ENCODE assay signal across 8 cellular contexts in genomic region chr17:74759941-74760340, GRCh38. TPM values are rescaled to one million over a fixed set of nuclear protein-coding genes. Genes with fewer than 3 reads are reported as not detected.
A peak's percentile ranks its signal among the peaks of the same experiment; 100 is the strongest.
DNase-seq lines count a peak whose midpoint lies in the region; ATAC-seq, FAIRE-seq and TF ChIP-seq lines count a peak whose summit lies in the region.
"Had no signal": no experiment of that assay in that cellular context is flagged by ENCODE, and none has a peak within 500 bp of the region (broad histone marks: within the 10 kb centered on the region; RNA-seq: fewer than 3 reads in every experiment).

No MANE protein-coding gene starts in this region.

- H3K4me1 ChIP-seq in HCT116 (ENCODE audit: control insufficient read depth in 1 of 2, insufficient read depth in 2 of 2, low read length in 2 of 2) (peaks cover 46 to 54% of the 10 kb centered on the region in 2 experiments), NT2/D1 (ENCODE audit: insufficient read depth, insufficient read length) (peaks cover 59% of the 10 kb centered on the region), H1 (replicated peaks in 1 of 4; ENCODE audit: control insufficient read depth in 3 of 4, insufficient read depth in 4 of 4, low read length in 3 of 4) (peaks cover 10 to 70% (median 52%) of the 10 kb centered on the region in 4 experiments), pancreas (peaks cover 41 to 65% (median 49%) of the 10 kb centered on the region in 3 donors)

- no peak overlapping the region for H3K56ac ChIP-seq in H1 (replicated peaks; ENCODE audit: insufficient read length, low read depth, low read length)

- H3K79me2 ChIP-seq in HCT116 (ENCODE audit: insufficient read depth, low read length) = peaks cover 62% of the 10 kb centered on the region
- peaks cover 0 to 62% of the 10 kb centered on the region in 2 experiments; a peak in 2 of 4 replicates for H3K79me2 ChIP-seq in H1 (ENCODE audit: control insufficient read depth in 1 of 2, insufficient read depth in 2 of 2, low read length in 2 of 2)

- no peak for DNase-seq in HCT116 (ENCODE audit: low read depth, low spot score)
- no peak for DNase-seq in NT2/D1 (ENCODE audit: low read depth, low spot score)
- DNase-seq in H1 (ENCODE audit: low read depth in 1 of 2, low spot score in 2 of 2) = no peak
- DNase-seq in pancreas = peak in 4 of 6 donors; percentile 64 to 83 (median 69)
- DNase-seq in HTR-8/SVneo (ENCODE audit: insufficient read length, low spot score) = no peak

- RAD21 ChIA-PET in HCT116 (lab: Charles Lee; ENCODE audit: low non-redundant PET in 1 of 2, low total read pairs in 2 of 2, uncharacterized antibody in 2 of 2, unreplicated experiment in 2 of 2) = no interaction called here

- no peak overlapping the region for H3K14ac ChIP-seq in H1 (ENCODE audit: insufficient read length)

- BruUV-seq in HCT116 (replicated peaks; lab: Mats Ljungman, UMichigan) = no TSS peak

- peak overlapping the region; percentile 85 for H4K5ac ChIP-seq in H1 (ENCODE audit: insufficient read length, low read depth, low read length)

- intact Hi-C loops in HCT116 (cut with micrococcal nuclease) (no loop called here), pancreas (cut with DNase I) (no loop called here)

- POLR2A ChIA-PET in HCT116 (lab: Charles Lee) = interaction anchor here (1.2 to 3.9 kb wide), 4 partner anchors 10 to 16 kb away, joined by 4 to 18 read pairs (median 6); partner anchors contain the start of gene NAT9
- POLR2A ChIA-PET in H1 (lab: Charles Lee; ENCODE audit: partially characterized antibody) = interaction anchor here (0.9 to 6.5 kb wide), 6 partner anchors 9 to 19 kb away, joined by 3 to 70 read pairs (median 12); partner anchors contain the start of genes NAT9 and NHERF1

- peak overlapping the region; percentile 24; the same call in 1 of the 2 replicates for H2BK15ac ChIP-seq in H1 (ENCODE audit: low read length)

- TF ChIP-seq RAD21 in HCT116 (IDR thresholded peaks at IDR 0.05; ENCODE audit: low read depth) (no peak), H1 (IDR thresholded peaks at IDR 0.05 in 1 of 2, conservative IDR thresholded peaks at IDR 0.05 in 1 of 2; ENCODE audit: low read depth in 2 of 2, low read length in 2 of 2) (no peak)

- FAIRE-seq in H1 (lab: Jason Lieb, UNC) (no peak), pancreas (lab: Jason Lieb, UNC) (no peak), HTR-8/SVneo (lab: Jason Lieb, UNC) (no peak)
- FAIRE-seq: islet of Langerhans had no signal

- peak overlapping the region; percentile 3; the same call in 1 of the 2 replicates for H3K9ac ChIP-seq in HCT116 (ENCODE audit: low read length)
- H3K9ac ChIP-seq in NT2/D1 (ENCODE audit: insufficient read length, low read depth) = peak overlapping the region; percentile 77
- peak overlapping the region in 2 of 4 experiments; percentile 29 to 34; a peak in 4 of 7 replicates for H3K9ac ChIP-seq in H1 (replicated peaks in 1 of 4; ENCODE audit: extremely low read depth in 1 of 4, low read depth in 3 of 4, low read length in 3 of 4)

- no peak for TF ChIP-seq POLR2A in HCT116 (IDR thresholded peaks at IDR 0.05; ENCODE audit: borderline replicate concordance, extremely low read depth, insufficient read depth, insufficient read length)
- no peak for TF ChIP-seq POLR2A in H1 (IDR thresholded peaks at IDR 0.05; ENCODE audit: control extremely low read depth in 1 of 2, low read depth in 2 of 2, low read length in 2 of 2)

- TF ChIP-seq EP300 in H1 (IDR thresholded peaks at IDR 0.05; ENCODE audit: borderline replicate concordance in 1 of 2, low read depth in 2 of 2, low read length in 2 of 2) = no peak

- peak overlapping the region; percentile 63 for H3K4ac ChIP-seq in H1 (replicated peaks; ENCODE audit: insufficient read length, low read depth, low read length)

- H4K20me1 ChIP-seq in HCT116 (ENCODE audit: insufficient read depth) (no peaks in the 10 kb centered on the region; the same call in 1 of the 2 replicates), H1 (replicated peaks in 1 of 2; ENCODE audit: control insufficient read depth in 1 of 2, insufficient read depth in 2 of 2, low read length in 2 of 2) (peaks cover 3 to 16% of the 10 kb centered on the region in 2 experiments)

- H3K9me2 ChIP-seq in HCT116 (ENCODE audit: insufficient read depth) = no peaks in the 10 kb centered on the region

- H3K9me3 ChIP-seq in HCT116 (ENCODE audit: control insufficient read depth in 1 of 2, insufficient read depth in 1 of 2, low read depth in 1 of 2, low read length in 2 of 2) (no peaks in the 10 kb centered on the region), NT2/D1 (ENCODE audit: insufficient read depth, low read length) (no peaks in the 10 kb centered on the region), H1 (ENCODE audit: insufficient read depth in 2 of 2, low read depth in 1 of 2, low read length in 1 of 2) (no peaks in the 10 kb centered on the region), pancreas (no peaks in the 10 kb centered on the region)

- no peak overlapping the region for H2BK120ac ChIP-seq in H1 (replicated peaks; ENCODE audit: low read depth, low read length)

- ATAC-seq in HCT116 = no peak
- peak; percentile 46 to 75 (median 54) for ATAC-seq in pancreas
- ATAC-seq in GM21381 (IDR thresholded peaks at IDR 0.05; ENCODE audit: unreplicated experiment) = no peak
- no peak for ATAC-seq in GM21529 (IDR thresholded peaks at IDR 0.05; ENCODE audit: unreplicated experiment)

- peaks cover 26% of the 10 kb centered on the region for H3K79me1 ChIP-seq in H1 (ENCODE audit: low read depth, low read length)

- H2AK5ac ChIP-seq in H1 (ENCODE audit: low read depth, low read length) = no peak overlapping the region; the same call in 1 of the 2 replicates

- H2AFZ ChIP-seq in HCT116 (ENCODE audit: low read depth, low read length, poor library complexity, severe bottlenecking) (no peak overlapping the region), H1 (ENCODE audit: low read length) (no peak overlapping the region)

- no peak overlapping the region for H3K23ac ChIP-seq in H1 (ENCODE audit: insufficient read length)

- H3K36me3 ChIP-seq in HCT116 (ENCODE audit: control insufficient read depth in 1 of 2, insufficient read depth in 2 of 2, low read length in 2 of 2) (peaks cover 0 to 2% of the 10 kb centered on the region in 2 experiments; a peak in 1 of 4 replicates), NT2/D1 (ENCODE audit: insufficient read depth, insufficient read length, low read length) (peaks cover 17% of the 10 kb centered on the region), H1 (ENCODE audit: control insufficient read depth in 2 of 4, insufficient read depth in 4 of 4, low read length in 3 of 4) (peaks cover 0 to 4% (median 0%) of the 10 kb centered on the region in 4 experiments; a peak in 1 of 8 replicates), pancreas (peaks cover 0 to 5% (median 0%) of the 10 kb centered on the region in 3 donors)

- peak overlapping the region; percentile 93 for H4K91ac ChIP-seq in H1 (replicated peaks; ENCODE audit: insufficient read length, low read length)

- peak overlapping the region; percentile 73 for H2BK5ac ChIP-seq in H1 (ENCODE audit: low read depth, low read length)

- peak overlapping the region; percentile 85 for H3K4me2 ChIP-seq in HCT116 (ENCODE audit: low read length)
- H3K4me2 ChIP-seq in H1 (ENCODE audit: insufficient read depth in 1 of 2, low read depth in 2 of 2, low read length in 2 of 2) = peak overlapping the region; percentile 46 to 59

- no peak for TF ChIP-seq CTCF in HCT116 (IDR thresholded peaks at IDR 0.05 in 2 of 3, conservative IDR thresholded peaks at IDR 0.05 in 1 of 3; ENCODE audit: borderline replicate concordance in 1 of 3, insufficient read depth in 1 of 3, low read depth in 2 of 3, low read length in 2 of 3)
- no peak for TF ChIP-seq CTCF in H1 (IDR thresholded peaks at IDR 0.05; ENCODE audit: control extremely low read depth in 1 of 3, insufficient read depth in 1 of 3, low read depth in 1 of 3, low read length in 3 of 3)
- no peak for TF ChIP-seq CTCF in pancreas (IDR thresholded peaks at IDR 0.05)

- H3K27me3 ChIP-seq in HCT116 (ENCODE audit: insufficient read depth, low read length) (no peaks in the 10 kb centered on the region), NT2/D1 (ENCODE audit: insufficient read depth, insufficient read length) (no peaks in the 10 kb centered on the region), H1 (replicated peaks in 1 of 4; ENCODE audit: control insufficient read depth in 3 of 4, extremely low read depth in 1 of 4, insufficient read depth in 3 of 4, low read length in 3 of 4) (no peaks in the 10 kb centered on the region), pancreas (no peaks in the 10 kb centered on the region)

- no peak overlapping the region for H3K4me3 ChIP-seq in HCT116 (replicated peaks in 1 of 2; ENCODE audit: low read depth in 1 of 2, low read length in 2 of 2)
- H3K4me3 ChIP-seq in NT2/D1 (ENCODE audit: insufficient read length, low read depth) = no peak overlapping the region
- peak overlapping the region in 1 of 4 experiments; percentile 36; a peak in 2 of 8 replicates for H3K4me3 ChIP-seq in H1 (ENCODE audit: extremely low read depth in 1 of 4, insufficient read depth in 2 of 4, low read depth in 3 of 4, low read length in 4 of 4)
- no peak overlapping the region for H3K4me3 ChIP-seq in pancreas

- 46% methylated on average over 10 of the region's 10 CpGs; no CpG with 5 or more reads in 1 of the 2 experiments for WGBS in H1 (ENCODE audit: extremely low coverage in 1 of 2, insufficient coverage in 1 of 2, insufficient read length in 1 of 2, insufficient replicate concordance in 2 of 2, low coverage in 1 of 2, low lambda C conversion rate in 2 of 2, missing lambda C conversion rate in 1 of 2), 2 experiments
- WGBS in pancreas, 2 donors = 15 to 29% methylated on average over 10 of the region's 10 CpGs

- H3K27ac ChIP-seq in HCT116 (ENCODE audit: low read depth, low read length) = peak overlapping the region; percentile 1; the same call in 1 of the 2 replicates
- peak overlapping the region; percentile 70 for H3K27ac ChIP-seq in H1 (ENCODE audit: low read depth, low read length)
- H3K27ac ChIP-seq in pancreas = peak overlapping the region; percentile 40 to 82 (median 66)

- H3K18ac ChIP-seq in H1 (ENCODE audit: extremely low read depth, low read length) = peak overlapping the region; percentile 93

- CTCF ChIA-PET in HCT116 (lab: Charles Lee) (interaction anchor here (0.7 to 4.1 kb wide), 5 partner anchors 10 to 103 kb away, joined by 3 to 20 read pairs (median 3); no protein-coding TSS in a partner anchor), H1 (lab: Charles Lee; ENCODE audit: partially characterized antibody) (interaction anchor here (1.2 to 15.7 kb wide), 6 partner anchors 10 to 31 kb away, joined by 3 to 231 read pairs (median 49); partner anchors contain the start of genes NAT9 and RAB37)

- 0 out of 2 replicates have a peak overlapping the region, but pooled peaks have one; percentile 68 for H2BK12ac ChIP-seq in H1 (ENCODE audit: low read depth, low read length)

- H3K23me2 ChIP-seq in H1 (ENCODE audit: low read depth, low read length) = no peaks in the 10 kb centered on the region

- peak overlapping the region; percentile 41; the same call in 1 of the 2 replicates for H4K8ac ChIP-seq in H1 (ENCODE audit: extremely low read depth, insufficient read depth, low read length)

- no peak overlapping the region for H2BK20ac ChIP-seq in H1 (ENCODE audit: low read length)

RNA-seq across cellular contexts. Expression of gene NHERF1, which starts 11.5 kb away (rescaled TPM):
- total RNA-seq in HCT116 (2021; ENCODE audit: unreplicated experiment) (129 TPM), pancreas (10 to 100 TPM; 40.1 to 78.5 (median 55.9) TPM)
- 71.3 and 81.9 TPM in 2 replicates for polyA plus RNA-seq in HCT116 (2012)
- 91.3 and 92.9 TPM in 2 replicates for total RNA-seq in H1 (2021; fragmentation: NEBNext Ultra II Directional; extraction: Animal tissue kit (Norgen Biotek cat#: 25700))
- polyA plus RNA-seq in H1 (2011; rRNA removed) (99.2 and 140 TPM in 2 replicates), pancreas (10 to 100 TPM; 48.9 to 91.9 TPM)
- 107 TPM for polyA plus RNA-seq in H1 (2011; cell fraction: cytosol; rRNA removed)
- polyA plus RNA-seq in H1 (2011; cell fraction: nucleus; rRNA removed) = 85.0 TPM
- polyA plus RNA-seq in H1 (2012, experiment 1 of 2) = 74.7 to 102 TPM (median 92.8 TPM) in 4 replicates
- 128 TPM for polyA plus RNA-seq in H1 (2012, experiment 2 of 2)
- polyA plus RNA-seq in H1 (2013, experiment 1 of 2) = 121 TPM
- 130 TPM for polyA plus RNA-seq in H1 (2013, experiment 2 of 2)
- 57.8 and 78.7 TPM in 2 replicates for polyA minus RNA-seq in H1 (2011; rRNA and poly(A)+ RNA removed)
- 43.7 TPM for polyA minus RNA-seq in H1 (2011; cell fraction: cytosol; rRNA and poly(A)+ RNA removed)
- 26.3 TPM for polyA minus RNA-seq in H1 (2011; cell fraction: nucleus; rRNA and poly(A)+ RNA removed)

RNA-seq across cellular contexts. Expression of gene NAT9, which starts 16.2 kb away (rescaled TPM):
- total RNA-seq in HCT116 (2021; ENCODE audit: unreplicated experiment) (88.7 TPM), pancreas (10 to 100 TPM; 14.4 to 27.6 (median 22.4) TPM)
- polyA plus RNA-seq in HCT116 (2012) = 67.7 and 68.5 TPM in 2 replicates
- 40.6 and 42.7 TPM in 2 replicates for total RNA-seq in H1 (2021; fragmentation: NEBNext Ultra II Directional; extraction: Animal tissue kit (Norgen Biotek cat#: 25700))
- polyA plus RNA-seq in H1 (2011; rRNA removed) (32.3 and 42.4 TPM in 2 replicates), pancreas (10 to 100 TPM; 38.3 to 38.5 TPM)
- 67.6 TPM for polyA plus RNA-seq in H1 (2011; cell fraction: cytosol; rRNA removed)
- polyA plus RNA-seq in H1 (2011; cell fraction: nucleus; rRNA removed) = 198 TPM
- polyA plus RNA-seq in H1 (2012, experiment 1 of 2) = 49.1 to 72.7 TPM (median 58.9 TPM) in 4 replicates
- polyA plus RNA-seq in H1 (2012, experiment 2 of 2) = 32.4 TPM
- polyA plus RNA-seq in H1 (2013, experiment 1 of 2) = 28.5 TPM
- 24.6 TPM for polyA plus RNA-seq in H1 (2013, experiment 2 of 2)
- polyA minus RNA-seq in H1 (2011; rRNA and poly(A)+ RNA removed) = 39.6 and 41.7 TPM in 2 replicates
- 18.8 TPM for polyA minus RNA-seq in H1 (2011; cell fraction: cytosol; rRNA and poly(A)+ RNA removed)
- 50.9 TPM for polyA minus RNA-seq in H1 (2011; cell fraction: nucleus; rRNA and poly(A)+ RNA removed)

RNA-seq across cellular contexts. Expression of gene RAB37, which starts 22.9 kb away (rescaled TPM):
- total RNA-seq in HCT116 (2021; ENCODE audit: unreplicated experiment) (8.2 TPM), pancreas (1 to 10 TPM in 3 of 6 donors, under 1 TPM in 3; 0.79 to 1.8 (median 1.2) TPM)
- 10.4 and 11.7 TPM in 2 replicates for polyA plus RNA-seq in HCT116 (2012)
- 5.2 and 5.5 TPM in 2 replicates for total RNA-seq in H1 (2021; fragmentation: NEBNext Ultra II Directional; extraction: Animal tissue kit (Norgen Biotek cat#: 25700))
- polyA plus RNA-seq in H1 (2011; rRNA removed) (6.1 and 6.6 TPM in 2 replicates), pancreas (1 to 10 TPM; 1.3 to 3.1 TPM)
- polyA plus RNA-seq in H1 (2011; cell fraction: cytosol; rRNA removed) = 9.7 TPM
- polyA plus RNA-seq in H1 (2011; cell fraction: nucleus; rRNA removed) = 13.3 TPM
- 5.0 to 7.8 TPM (median 6.5 TPM) in 4 replicates for polyA plus RNA-seq in H1 (2012, experiment 1 of 2)
- polyA plus RNA-seq in H1 (2012, experiment 2 of 2) = 4.2 TPM
- polyA plus RNA-seq in H1 (2013, experiment 1 of 2) = 6.1 TPM
- polyA plus RNA-seq in H1 (2013, experiment 2 of 2) = 5.8 TPM
- 4.4 and 12.4 TPM in 2 replicates for polyA minus RNA-seq in H1 (2011; rRNA and poly(A)+ RNA removed)
- 7.9 TPM for polyA minus RNA-seq in H1 (2011; cell fraction: cytosol; rRNA and poly(A)+ RNA removed)
- polyA minus RNA-seq in H1 (2011; cell fraction: nucleus; rRNA and poly(A)+ RNA removed) = 2.7 TPM

RNA-seq across cellular contexts. Expression of gene CD300LF, which starts 47.2 kb away (rescaled TPM):
- total RNA-seq in HCT116 (2021; ENCODE audit: unreplicated experiment) (not detected), pancreas (1 to 10 TPM in 1 of 6 donors, under 1 TPM in 5; 0.19 to 4.7 (median 0.26) TPM)
- not detected in 2 replicates for polyA plus RNA-seq in HCT116 (2012)
- not detected in 2 replicates for total RNA-seq in H1 (2021; fragmentation: NEBNext Ultra II Directional; extraction: Animal tissue kit (Norgen Biotek cat#: 25700))
- polyA plus RNA-seq in H1 (2011; rRNA removed) (not detected in 2 replicates), pancreas (under 1 TPM; 0.28 to 0.42 TPM)
- not detected for polyA plus RNA-seq in H1 (2011; cell fraction: cytosol; rRNA removed)
- polyA plus RNA-seq in H1 (2011; cell fraction: nucleus; rRNA removed) = not detected
- not detected in 4 replicates for polyA plus RNA-seq in H1 (2012, experiment 1 of 2)
- polyA plus RNA-seq in H1 (2012, experiment 2 of 2) = not detected
- polyA plus RNA-seq in H1 (2013, experiment 1 of 2) = not detected
- polyA plus RNA-seq in H1 (2013, experiment 2 of 2) = not detected
- polyA minus RNA-seq in H1 (2011; rRNA and poly(A)+ RNA removed) = not detected in 2 replicates
- polyA minus RNA-seq in H1 (2011; cell fraction: cytosol; rRNA and poly(A)+ RNA removed) = not detected
- polyA minus RNA-seq in H1 (2011; cell fraction: nucleus; rRNA and poly(A)+ RNA removed) = not detected

Comparison
In these comparisons a context has a peak if more than half of its experiments do, and no peak if none do; other contexts are left out.
1. ATAC-seq: peak in pancreas (4 of 4); none in HCT116 (single experiment), GM21381 (single experiment) and GM21529 (single experiment).
2. DNase-seq: peak in pancreas (4 of 6); none in HCT116 (single experiment), NT2/D1 (single experiment), H1 (0 of 2) and HTR-8/SVneo (single experiment).
3. H3K27ac ChIP-seq: peak in every context shown above with its lines; median percentile 70 in H1; 66 in pancreas; 1 in HCT116.